Comparison of ENCODE assay signal across 29 cellular contexts in the genomic region with DNA sequence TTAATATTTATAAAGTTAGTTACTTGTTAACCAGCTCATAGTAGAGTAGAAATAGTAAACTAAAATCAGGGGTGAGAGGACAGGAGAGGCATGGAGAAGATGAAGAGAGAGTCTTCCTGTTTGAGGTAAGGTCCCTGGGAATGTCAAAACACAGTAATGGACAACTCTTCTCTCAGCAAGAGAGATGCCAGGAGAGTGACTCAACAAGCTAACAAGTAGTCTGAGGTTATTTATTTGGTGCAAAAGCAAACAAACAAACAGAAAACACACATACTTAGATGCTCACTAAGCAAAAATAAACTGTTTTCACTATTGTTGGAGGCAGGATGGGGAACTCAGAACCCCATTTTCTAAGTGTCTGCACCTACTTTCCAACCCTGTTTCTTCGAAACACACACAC.
DNase-seq lines count a peak whose midpoint lies in the region; ATAC-seq, FAIRE-seq and TF ChIP-seq lines count a peak whose summit lies in the region.
"Had no signal": no experiment of that assay in that cellular context is flagged by ENCODE, and none has a peak within 500 bp of the region (broad histone marks: within the 10 kb centered on the region; RNA-seq: fewer than 3 reads in every experiment).

No MANE protein-coding gene starts in this region.

- ATAC-seq in HG03442 (IDR thresholded peaks at IDR 0.05; ENCODE audit: unreplicated experiment), result no peak
- no peak for ATAC-seq in mucosa of descending colon
- ATAC-seq in activated CD8-positive, alpha-beta T cell treated with anti-CD3 and anti-CD28 coated beads, Interleukin-2, amount 10 ng/mL, durations not matched to agents 7 days and 5 days, result no peak
- ATAC-seq: activated CD4-positive, alpha-beta T cell treated with anti-CD3 and anti-CD28 coated beads for 36 hours; left lobe of liver; natural killer cell; stimulated activated naive B cell treated with anti-CD40 and anti-IgM and Interleukin-4, amounts not matched to agents 10 μg/mL and 1 μg/mL and 100 μg/mL, for 72 hours had no signal

- no peaks in the 10 kb centered on the region for H3K79me2 ChIP-seq in fibroblast of lung (ENCODE audit: control insufficient read depth, insufficient read depth, low read length)

- no peak overlapping the region for H3K4me2 ChIP-seq in fibroblast of lung (ENCODE audit: extremely low read depth, insufficient read depth, low read length)
- H3K4me2 ChIP-seq: BLaER1 had no signal

- no peaks in the 10 kb centered on the region for H3K36me3 Mint-ChIP-seq in activated CD8-positive, alpha-beta T cell treated with anti-CD3 and anti-CD28 coated beads, Interleukin-2, amount 10 ng/mL, durations not matched to agents 7 days and 5 days (ENCODE audit: low read depth)
- H3K36me3 Mint-ChIP-seq: natural killer cell; stimulated activated naive B cell treated with anti-CD40 and anti-IgM and Interleukin-4, amounts not matched to agents 10 μg/mL and 1 μg/mL and 100 μg/mL, for 72 hours had no signal

- no peak overlapping the region for H3K27ac Mint-ChIP-seq in activated CD8-positive, alpha-beta T cell treated with anti-CD3 and anti-CD28 coated beads, Interleukin-2, amount 10 ng/mL, durations not matched to agents 7 days and 5 days
- H3K27ac Mint-ChIP-seq: activated CD4-positive, alpha-beta T cell treated with anti-CD3 and anti-CD28 coated beads for 36 hours; activated T-cell treated with anti-CD3 and anti-CD28 coated beads, Interleukin-2, amount 50 U/mL, for 24 hours; natural killer cell; stimulated activated naive B cell treated with anti-CD40 and anti-IgM and Interleukin-4, amounts not matched to agents 10 μg/mL and 1 μg/mL and 100 μg/mL, for 72 hours; T-helper 1 cell treated with Interleukin-12 subunit alpha and Interleukin-12 subunit beta and Interleukin-4 antibody, amounts not matched to agents 30 μg/mL and 1 μg/mL, for 36 hours had no signal

- H3K9ac ChIP-seq in fibroblast of lung (ENCODE audit: insufficient read depth, low read length), result no peak overlapping the region
- H3K9ac ChIP-seq: BLaER1 had no signal

- no peak overlapping the region for H3K4me3 Mint-ChIP-seq in activated CD8-positive, alpha-beta T cell treated with anti-CD3 and anti-CD28 coated beads, Interleukin-2, amount 10 ng/mL, durations not matched to agents 7 days and 5 days
- H3K4me3 Mint-ChIP-seq: activated CD4-positive, alpha-beta T cell treated with anti-CD3 and anti-CD28 coated beads for 36 hours; activated T-cell treated with anti-CD3 and anti-CD28 coated beads, Interleukin-2, amount 50 U/mL, for 24 hours; natural killer cell; stimulated activated naive B cell treated with anti-CD40 and anti-IgM and Interleukin-4, amounts not matched to agents 10 μg/mL and 1 μg/mL and 100 μg/mL, for 72 hours; T-helper 1 cell treated with Interleukin-12 subunit alpha and Interleukin-12 subunit beta and Interleukin-4 antibody, amounts not matched to agents 30 μg/mL and 1 μg/mL, for 36 hours had no signal

- FAIRE-seq in RCC 7860 (lab: Jason Lieb, UNC), result peak; percentile 2
- FAIRE-seq: endothelial cell of umbilical vein had no signal

- TF ChIP-seq CTCF in fibroblast of lung (conservative IDR thresholded peaks at IDR 0.05 in 1 of 2, IDR thresholded peaks at IDR 0.05 in 1 of 2; ENCODE audit: low read depth in 1 of 2, low read length in 2 of 2), result no peak
- no peak for TF ChIP-seq CTCF in mucosa of descending colon (IDR thresholded peaks at IDR 0.05)

- no peaks in the 10 kb centered on the region for H3K9me3 Mint-ChIP-seq in activated CD8-positive, alpha-beta T cell treated with anti-CD3 and anti-CD28 coated beads, Interleukin-2, amount 10 ng/mL, durations not matched to agents 7 days and 5 days (ENCODE audit: insufficient read depth)
- H3K9me3 Mint-ChIP-seq: activated T-cell treated with anti-CD3 and anti-CD28 coated beads, Interleukin-2, amount 50 U/mL, for 24 hours; stimulated activated naive B cell treated with anti-CD40 and anti-IgM and Interleukin-4, amounts not matched to agents 10 μg/mL and 1 μg/mL and 100 μg/mL, for 72 hours; T-helper 1 cell treated with Interleukin-12 subunit alpha and Interleukin-12 subunit beta and Interleukin-4 antibody, amounts not matched to agents 30 μg/mL and 1 μg/mL, for 36 hours had no signal

- intact Hi-C loops in mucosa of descending colon (cut with DNase I, micrococcal nuclease), result no loop called here

- DNase-seq in A172 (ENCODE audit: low spot score) (peak; percentile 61), HCEC 1CT (peak; percentile 29), RCC 7860 (ENCODE audit: low spot score) (peak; percentile 31), fibroblast of lung (ENCODE audit: low read depth in 2 of 2) (peak; percentile 30 to 44), medulla oblongata (ENCODE audit: extremely low spot score) (no peak), mucosa of descending colon (no peak)
- no peak for DNase-seq in activated CD8-positive, alpha-beta T cell treated with anti-CD3 and anti-CD28 coated beads, Interleukin-2, amount 10 ng/mL, durations not matched to agents 7 days and 5 days
- DNase-seq: activated CD4-positive, alpha-beta T cell treated with anti-CD3 and anti-CD28 coated beads for 36 hours; activated naive CD4-positive, alpha-beta T cell treated with Interleukin-2 at 50 U/mL for 16 hours; activated T-cell treated with anti-CD3 and anti-CD28 coated beads, Interleukin-2, amount 50 U/mL, for 24 hours; amniotic stem cell; Caco-2; central memory CD4-positive, alpha-beta T cell; foreskin melanocyte; KBM-7; natural killer cell; NCI-H146; NCI-H510A; Peyer's patch; SJCRH30; stimulated activated CD4-positive, alpha-beta T cell treated with anti-CD3 and anti-CD28 coated beads, Interleukin-4, amount 100 ng/mL, for 24 hours; stimulated activated naive B cell treated with anti-CD40 and anti-IgM and Interleukin-4, amounts not matched to agents 10 μg/mL and 1 μg/mL and 100 μg/mL, for 72 hours; testis; uterus had no signal

- H4K20me1 ChIP-seq in fibroblast of lung (ENCODE audit: control insufficient read depth, extremely low read depth, insufficient read depth, low read length), result no peaks in the 10 kb centered on the region
- H4K20me1 ChIP-seq: BLaER1 had no signal

- H3K4me1 ChIP-seq in fibroblast of lung (ENCODE audit: control insufficient read depth, extremely low read depth, insufficient read depth, low read length) (peaks cover 7% of the 10 kb centered on the region), mucosa of descending colon (ENCODE audit: low read depth) (no peaks in the 10 kb centered on the region)
- H3K4me1 ChIP-seq: Caco-2, Peyer's patch, testis, uterus had no signal

- no peak overlapping the region for H2AFZ ChIP-seq in fibroblast of lung (ENCODE audit: low read length)

- no peak overlapping the region for H3K27ac ChIP-seq in fibroblast of lung (ENCODE audit: insufficient read depth, low read length)
- H3K27ac ChIP-seq: BLaER1, Peyer's patch, SJCRH30, testis, uterus had no signal

- H3K4me1 Mint-ChIP-seq in activated CD8-positive, alpha-beta T cell treated with anti-CD3 and anti-CD28 coated beads, Interleukin-2, amount 10 ng/mL, durations not matched to agents 7 days and 5 days (ENCODE audit: low read depth), result no peaks in the 10 kb centered on the region
- H3K4me1 Mint-ChIP-seq: natural killer cell; stimulated activated naive B cell treated with anti-CD40 and anti-IgM and Interleukin-4, amounts not matched to agents 10 μg/mL and 1 μg/mL and 100 μg/mL, for 72 hours had no signal

- H3K36me3 ChIP-seq in fibroblast of lung (ENCODE audit: control insufficient read depth, insufficient read depth, low read length) (no peaks in the 10 kb centered on the region), mucosa of descending colon (ENCODE audit: low read depth) (no peaks in the 10 kb centered on the region)
- H3K36me3 ChIP-seq: BLaER1, Peyer's patch, SJCRH30, uterus had no signal

- no peaks in the 10 kb centered on the region for H3K27me3 ChIP-seq in fibroblast of lung (ENCODE audit: control insufficient read depth, insufficient read depth, low read length)
- H3K27me3 ChIP-seq: BLaER1, Peyer's patch, SJCRH30, testis, uterus had no signal

- CTCF ChIA-PET in activated CD8-positive, alpha-beta T cell treated with anti-CD3 and anti-CD28 coated beads, Interleukin-2, amount 10 ng/mL, durations not matched to agents 7 days and 5 days (lab: Charles Lee), result no interaction called here

- no peak overlapping the region for H3K4me3 ChIP-seq in fibroblast of lung (replicated peaks in 1 of 4; ENCODE audit: control extremely low read depth in 1 of 4, insufficient read depth in 1 of 4, low read depth in 3 of 4, low read length in 4 of 4)
- H3K4me3 ChIP-seq in mucosa of descending colon, result no peak overlapping the region
- H3K4me3 ChIP-seq: BLaER1, Peyer's patch, SJCRH30, testis, uterus had no signal

- POLR2A ChIA-PET in activated CD8-positive, alpha-beta T cell treated with anti-CD3 and anti-CD28 coated beads, Interleukin-2, amount 10 ng/mL, durations not matched to agents 7 days and 5 days (lab: Charles Lee), result no interaction called here

- H3K9me3 ChIP-seq in fibroblast of lung (ENCODE audit: control insufficient read depth, insufficient read depth, low read depth, low read length) (no peaks in the 10 kb centered on the region), mucosa of descending colon (no peaks in the 10 kb centered on the region)
- H3K9me3 ChIP-seq: Caco-2, Peyer's patch, SJCRH30, testis, uterus had no signal

- H3K27me3 Mint-ChIP-seq in activated CD8-positive, alpha-beta T cell treated with anti-CD3 and anti-CD28 coated beads, Interleukin-2, amount 10 ng/mL, durations not matched to agents 7 days and 5 days (ENCODE audit: low read depth), result peaks cover 6% of the 10 kb centered on the region

Comparison
In these comparisons a context has a peak if more than half of its experiments do, and no peak if none do; other contexts are left out.
1. DNase-seq: peak in A172 (single experiment), HCEC 1CT (single experiment), RCC 7860 (single experiment) and fibroblast of lung (2 of 2); none in medulla oblongata (single experiment), mucosa of descending colon (0 of 3) and activated CD8-positive, alpha-beta T cell treated with anti-CD3 and anti-CD28 coated beads, Interleukin-2, amount 10 ng/mL, durations not matched to agents 7 days and 5 days (single experiment).